ENCODE assay signal across 28 cellular contexts in the genomic region with DNA sequence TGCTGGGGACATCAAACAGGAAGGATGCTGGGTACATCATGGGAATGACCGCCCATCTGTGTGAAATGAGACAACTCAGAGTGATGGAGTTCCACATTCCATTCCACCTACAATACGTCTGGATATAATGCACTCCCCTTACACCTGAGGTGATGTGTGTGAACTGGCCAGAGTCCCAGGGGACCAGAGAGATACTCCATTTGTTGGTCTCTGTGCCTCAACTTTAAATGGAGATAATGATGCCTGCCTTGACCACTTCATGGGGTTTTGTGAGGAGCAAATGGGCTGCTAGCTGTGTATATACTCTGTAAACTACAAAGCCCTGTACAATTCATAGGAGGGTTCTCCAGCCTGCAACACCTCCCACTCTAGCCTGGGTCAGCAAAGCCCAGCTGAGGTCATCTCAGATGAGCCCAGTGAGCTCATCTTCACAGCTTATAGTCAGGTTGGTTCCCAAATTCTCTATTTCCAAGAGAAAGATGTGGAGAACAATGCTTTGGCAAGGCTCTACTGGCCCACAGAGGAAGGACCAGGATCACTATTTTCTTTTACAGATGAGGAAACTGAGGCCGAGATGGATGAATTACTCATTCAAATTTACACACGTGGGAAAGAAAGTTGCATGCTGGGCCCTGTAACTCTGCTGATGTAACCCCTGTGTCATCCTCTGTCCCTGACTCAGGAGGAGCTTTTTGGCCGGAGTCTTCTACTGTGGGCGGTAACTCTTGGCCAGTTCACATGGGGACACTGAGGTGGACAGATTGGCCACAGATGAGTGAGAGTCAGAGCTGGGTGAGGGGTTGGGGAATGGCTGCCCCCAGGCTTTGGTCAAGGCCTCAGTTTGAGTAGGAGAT.
DNase-seq lines count a peak whose midpoint lies in the region; TF ChIP-seq lines count a peak whose summit lies in the region.
"Had no signal": no experiment of that assay in that cellular context is flagged by ENCODE, and none has a peak within 500 bp of the region (broad histone marks: within the 10 kb centered on the region; RNA-seq: fewer than 3 reads in every experiment).

No MANE protein-coding gene starts in this region.

- H3K27ac ChIP-seq in fibroblast of lung (ENCODE audit: insufficient read depth, low read length) (no peak overlapping the region), osteoblast (ENCODE audit: low read depth, low read length) (peak overlapping the region; percentile 38)
- H3K27ac ChIP-seq: colonic mucosa, foreskin keratinocyte, hepatocyte, neural progenitor cell, psoas muscle, SJCRH30, vagina had no signal

- H3K36me3 ChIP-seq in fibroblast of lung (ENCODE audit: control insufficient read depth, insufficient read depth, low read length) (no peaks in the 10 kb centered on the region), osteoblast (ENCODE audit: insufficient read depth, low read length) (no peaks in the 10 kb centered on the region)
- H3K36me3 ChIP-seq: colonic mucosa, neural progenitor cell, SJCRH30, vagina had no signal

- no peaks in the 10 kb centered on the region for H3K9me3 ChIP-seq in fibroblast of lung (ENCODE audit: control insufficient read depth, insufficient read depth, low read depth, low read length)
- H3K9me3 ChIP-seq in osteoblast (ENCODE audit: low read depth, low read length): no peaks in the 10 kb centered on the region
- H3K9me3 ChIP-seq: colonic mucosa, psoas muscle, SJCRH30, vagina had no signal

- H2AFZ ChIP-seq in fibroblast of lung (ENCODE audit: low read length) (no peak overlapping the region), osteoblast (ENCODE audit: low read length) (no peak overlapping the region)
- H2AFZ ChIP-seq: hepatocyte, neural progenitor cell had no signal

- TF ChIP-seq CTCF in fibroblast of lung (conservative IDR thresholded peaks at IDR 0.05 in 1 of 2, IDR thresholded peaks at IDR 0.05 in 1 of 2; ENCODE audit: low read depth in 1 of 2, low read length in 2 of 2): no peak
- TF ChIP-seq CTCF in osteoblast (IDR thresholded peaks at IDR 0.05; ENCODE audit: extremely low read depth, low read depth, low read length): no peak
- TF ChIP-seq CTCF in type B pancreatic cell (conservative IDR thresholded peaks at IDR 0.05): no peak

- H3K27me3 Mint-ChIP-seq in type B pancreatic cell: peaks cover 6% of the 10 kb centered on the region
- H3K27me3 Mint-ChIP-seq: brain had no signal

- H3K27me3 ChIP-seq in fibroblast of lung (ENCODE audit: control insufficient read depth, insufficient read depth, low read length) (no peaks in the 10 kb centered on the region), osteoblast (ENCODE audit: insufficient read depth, low read length) (no peaks in the 10 kb centered on the region)
- H3K27me3 ChIP-seq: colonic mucosa, hepatocyte, SJCRH30, vagina had no signal

- DNase-seq in ELR (ENCODE audit: low read depth): peak; percentile 21
- DNase-seq in RKO (ENCODE audit: low spot score): peak; percentile 39
- peak; percentile 37 to 56 for DNase-seq in fibroblast of lung (ENCODE audit: low read depth in 2 of 2)
- DNase-seq in osteoblast (ENCODE audit: insufficient read length, low spot score, missing footprints): peak; percentile 72
- no peak for DNase-seq in type B pancreatic cell (ENCODE audit: extremely low spot score, unreplicated experiment)
- DNase-seq in activated CD4-positive, alpha-beta T cell treated with anti-CD3 and anti-CD28 coated beads, Interleukin-2, amount 50 U/mL, for 1 hour: no peak
- no peak for DNase-seq in effector CD4-positive, alpha-beta T cell
- DNase-seq: activated CD4-positive, alpha-beta T cell treated with anti-CD3 and anti-CD28 coated beads, Interleukin-2, amount 50 U/mL, for 4 hours; activated gamma-delta T cell treated with Interleukin-2 at 50 U/mL for 16 hours; activated T-cell treated with anti-CD3 and anti-CD28 coated beads for 4 hours; AML-193; CD8-positive, alpha-beta T cell; colonic mucosa; endodermal cell; foreskin keratinocyte; GDM1; Kasumi-1; NCI-H1092 treated with DMSO at 0.1 percent for 48 hours; NCI-H2029 treated with DMSO at 0.1 percent for 48 hours; NCI-H226; psoas muscle; SJCRH30; substantia nigra; T-helper 17 cell had no signal

- H3K27ac Mint-ChIP-seq in type B pancreatic cell: no peak overlapping the region
- H3K27ac Mint-ChIP-seq: brain; CD8-positive, alpha-beta T cell; endodermal cell; neural progenitor cell had no signal

- H4K20me1 ChIP-seq in fibroblast of lung (ENCODE audit: control insufficient read depth, extremely low read depth, insufficient read depth, low read length): no peaks in the 10 kb centered on the region
- no peaks in the 10 kb centered on the region for H4K20me1 ChIP-seq in osteoblast (ENCODE audit: insufficient read depth, low read length)

- H3K4me1 Mint-ChIP-seq in type B pancreatic cell (ENCODE audit: unreplicated experiment): peaks cover 20% of the 10 kb centered on the region

- H3K9me3 Mint-ChIP-seq in type B pancreatic cell: no peaks in the 10 kb centered on the region
- H3K9me3 Mint-ChIP-seq: brain; CD8-positive, alpha-beta T cell; endodermal cell; neural progenitor cell had no signal

- H3K4me2 ChIP-seq in fibroblast of lung (ENCODE audit: extremely low read depth, insufficient read depth, low read length) (no peak overlapping the region), osteoblast (ENCODE audit: insufficient read depth, low read length) (no peak overlapping the region)
- H3K4me2 ChIP-seq: hepatocyte, neural progenitor cell had no signal

- no peak overlapping the region for H3K9ac ChIP-seq in fibroblast of lung (ENCODE audit: insufficient read depth, low read length)
- H3K9ac ChIP-seq: neural progenitor cell had no signal

- no peaks in the 10 kb centered on the region for H3K36me3 Mint-ChIP-seq in type B pancreatic cell
- H3K36me3 Mint-ChIP-seq: brain; CD8-positive, alpha-beta T cell; neural progenitor cell had no signal

- H3K4me3 Mint-ChIP-seq in type B pancreatic cell: no peak overlapping the region
- H3K4me3 Mint-ChIP-seq: brain; CD8-positive, alpha-beta T cell; endodermal cell; neural progenitor cell; T-helper 17 cell had no signal

- H3K79me2 ChIP-seq in fibroblast of lung (ENCODE audit: control insufficient read depth, insufficient read depth, low read length) (no peaks in the 10 kb centered on the region), osteoblast (ENCODE audit: insufficient read depth, low read length) (no peaks in the 10 kb centered on the region)
- H3K79me2 ChIP-seq: hepatocyte had no signal

- H3K4me1 ChIP-seq in fibroblast of lung (ENCODE audit: control insufficient read depth, extremely low read depth, insufficient read depth, low read length) (no peaks in the 10 kb centered on the region), osteoblast (ENCODE audit: insufficient read depth, low read length) (peaks cover 21% of the 10 kb centered on the region)
- H3K4me1 ChIP-seq: colonic mucosa, foreskin keratinocyte, psoas muscle, vagina had no signal

- H3K4me3 ChIP-seq in fibroblast of lung (replicated peaks in 1 of 4; ENCODE audit: control extremely low read depth in 1 of 4, insufficient read depth in 1 of 4, low read depth in 3 of 4, low read length in 4 of 4) (no peak overlapping the region), osteoblast (ENCODE audit: insufficient read depth, low read length) (no peak overlapping the region)
- H3K4me3 ChIP-seq: colonic mucosa, hepatocyte, neural progenitor cell, psoas muscle, SJCRH30, vagina had no signal

Comparison
In these comparisons a context has a peak if more than half of its experiments do, and no peak if none do; other contexts are left out.
1. DNase-seq: peak in ELR (single experiment), RKO (single experiment), fibroblast of lung (2 of 2) and osteoblast (single experiment); none in type B pancreatic cell (single experiment), activated CD4-positive, alpha-beta T cell treated with anti-CD3 and anti-CD28 coated beads, Interleukin-2, amount 50 U/mL, for 1 hour (single experiment) and effector CD4-positive, alpha-beta T cell (single experiment).